8 cellular contexts compared by ENCODE assay signal in genomic region chr22:43186272-43187170, GRCh38. TPM values are rescaled to one million over a fixed set of nuclear protein-coding genes. Genes with fewer than 3 reads are reported as not detected.
DNase-seq lines count a peak whose midpoint lies in the region; ATAC-seq and TF ChIP-seq lines count a peak whose summit lies in the region.

Gene TTLL12 (minus strand): TSS chr22:43187134. CDS start chr22:43187069, 65 bp downstream.

- H3K4me3 ChIP-seq in ascending aorta (peak within 1 kb of the TSS; percentile 87 to 96), uterus (peak within 1 kb of the TSS; percentile 40 to 66)

- TF ChIP-seq POLR2A in uterus (IDR thresholded peaks at IDR 0.05) = peak; percentile 38 to 73

- peak; percentile 89 for DNase-seq in AG08396 (ENCODE audit: low spot score)
- peak in 32 of 34 experiments; percentile 13 to 66 (median 42) for DNase-seq in T-cell
- peak in 1 of 2 donors; percentile 74 for DNase-seq in ascending aorta (ENCODE audit: low spot score in 2 of 2)
- DNase-seq in hepatic stellate cell (ENCODE audit: low spot score) = peak; percentile 78
- peak; percentile 48 for DNase-seq in putamen (ENCODE audit: low spot score)
- DNase-seq in uterus = peak in 1 of 2 donors; percentile 62

- CTCF ChIA-PET in T-cell (lab: Charles Lee) = interaction anchor here (0.6 kb wide), 2 partner anchors 33 to 41 kb away, joined by 3 to 7 read pairs; no protein-coding TSS in a partner anchor

- H3K27ac ChIP-seq in ascending aorta = peak within 1 kb of the TSS; percentile 91 to 95
- H3K27ac ChIP-seq in uterus = peak within 1 kb of the TSS; percentile 72 to 83

- ATAC-seq in GM18909 (IDR thresholded peaks at IDR 0.05; ENCODE audit: poor library complexity, unreplicated experiment) = peak; percentile 58
- peak; percentile 41 for ATAC-seq in HG03520 (IDR thresholded peaks at IDR 0.05; ENCODE audit: unreplicated experiment)
- ATAC-seq in T-cell (replicated peaks in 1 of 4) = peak; percentile 46 to 59 (median 58)

- H3K4me1 ChIP-seq in ascending aorta = peaks cover 0 to 19% of the 10 kb centered on the region in 2 donors
- H3K4me1 ChIP-seq in uterus = peaks cover 4 to 9% of the 10 kb centered on the region in 2 donors

- peaks cover 22 to 34% (median 26%) of the 10 kb centered on the region in 3 donors for H3K4me1 Mint-ChIP-seq in T-cell

- H3K9me3 Mint-ChIP-seq in T-cell = peaks cover 0 to 3% (median 2%) of the 10 kb centered on the region in 3 donors

- H3K4me3 Mint-ChIP-seq in T-cell = peak within 1 kb of the TSS; percentile 77 to 81 (median 80)

- POLR2A ChIA-PET in T-cell (lab: Charles Lee) = interaction anchor here (0.5 to 1.2 kb wide), 3 partner anchors 33 to 1805 kb away, joined by 3 to 4 read pairs (median 3); partner anchors contain the start of gene TSPO (in 1 of the 2)

- TF ChIP-seq CTCF in ascending aorta (IDR thresholded peaks at IDR 0.05) = peak in 1 of 3 experiments; percentile 5
- TF ChIP-seq CTCF in uterus (IDR thresholded peaks at IDR 0.05) = peak in 1 of 4 experiments; percentile 8

- peaks cover 3% of the 10 kb centered on the region for H3K36me3 Mint-ChIP-seq in T-cell

- intact Hi-C loops in ascending aorta (cut with DNase I) = loop anchor here (1.0 to 10.0 kb wide), 3 partner anchors 35 to 1112 kb away; partner anchors contain the start of genes MCAT, NAGA, PHETA2 and SMDT1
- intact Hi-C loops in uterus (cut with DNase I; ENCODE audit: low total_unique reads) = no loop called here

- H3K27me3 ChIP-seq in ascending aorta = no peaks in the 10 kb centered on the region
- no peaks in the 10 kb centered on the region for H3K27me3 ChIP-seq in uterus

- H3K36me3 ChIP-seq in ascending aorta = peaks cover 0 to 2% of the 10 kb centered on the region in 2 donors
- H3K36me3 ChIP-seq in uterus = no peaks in the 10 kb centered on the region

- H3K27me3 Mint-ChIP-seq in T-cell = no peaks in the 10 kb centered on the region

- H3K27ac Mint-ChIP-seq in T-cell = peak within 1 kb of the TSS; percentile 97

- H3K9me3 ChIP-seq in ascending aorta (no peaks in the 10 kb centered on the region), uterus (no peaks in the 10 kb centered on the region)

RNA-seq across cellular contexts. Expression of gene TTLL12, which starts in this region (rescaled TPM):
- total RNA-seq in T-cell (10 to 100 TPM; 17.1 to 38.1 (median 33.8) TPM), ascending aorta (10.6 TPM), uterus (10 to 100 TPM in 2 of 4 donors, 1 to 10 TPM in 2; 6.7 to 29.7 (median 17.3) TPM)
